ENCODE assay signal across 24 cellular contexts in genomic region chr22:45836418-45836817, GRCh38.
DNase-seq lines count a peak whose midpoint lies in the region; ATAC-seq and TF ChIP-seq lines count a peak whose summit lies in the region.
"Had no signal": no experiment of that assay in that cellular context is flagged by ENCODE, and none has a peak within 500 bp of the region (broad histone marks: within the 10 kb centered on the region; RNA-seq: fewer than 3 reads in every experiment).

No MANE protein-coding gene starts in this region.

- H3K9me2 ChIP-seq in GM23338 (ENCODE audit: insufficient read depth) = no peaks in the 10 kb centered on the region

- H2BK12ac ChIP-seq in neuronal stem cell (ENCODE audit: low read length) = no peak overlapping the region

- H3K4me3 ChIP-seq in GM23338 = no peak overlapping the region
- no peak overlapping the region for H3K4me3 ChIP-seq in endodermal cell (ENCODE audit: low read length)
- no peak overlapping the region for H3K4me3 ChIP-seq in neuronal stem cell (ENCODE audit: low read length in 2 of 2)
- H3K4me3 ChIP-seq: A549; BLaER1 treated with 17β-estradiol and CSF1 and Interleukin-3, amounts not matched to agents 10 nM and 100 nM; GM12878 had no signal

- no peak overlapping the region for H3K27ac ChIP-seq in GM23338 (ENCODE audit: low read depth)
- peak overlapping the region; percentile 26 for H3K27ac ChIP-seq in endodermal cell (ENCODE audit: low read depth, low read length)
- no peak overlapping the region for H3K27ac ChIP-seq in neuronal stem cell (replicated peaks; ENCODE audit: low read length)
- H3K27ac ChIP-seq: 22Rv1; BLaER1 treated with 17β-estradiol and CSF1 and Interleukin-3, amounts not matched to agents 10 nM and 100 nM; C4-2B had no signal

- H3K9me3 Mint-ChIP-seq in GM23338 = no peaks in the 10 kb centered on the region
- no peaks in the 10 kb centered on the region for H3K9me3 Mint-ChIP-seq in endodermal cell
- H3K9me3 Mint-ChIP-seq: CD4-positive, alpha-beta T cell; CD8-positive, alpha-beta T cell had no signal

- H3K4me2 ChIP-seq in GM23338 = no peak overlapping the region
- H3K4me2 ChIP-seq in neuronal stem cell (ENCODE audit: insufficient read depth, low read length, poor library complexity, severe bottlenecking) = no peak overlapping the region
- H3K4me2 ChIP-seq: A549 had no signal

- 67 to 96% methylated on average over 1 to 4 of the region's 4 CpGs for WGBS in endodermal cell (ENCODE audit: insufficient coverage in 1 of 2, insufficient read length in 1 of 2), 2 experiments
- whole genome bisulfite sequencing in neuronal stem cell (ENCODE audit: extremely low coverage in 2 of 2, insufficient read length in 2 of 2, insufficient replicate concordance in 1 of 2), 2 donors = no CpG with 5 or more reads among the region's 4 CpGs

- H3K9me3 ChIP-seq in T-helper 17 cell (ENCODE audit: control insufficient read depth, low read length, poor library complexity, severe bottlenecking) = no peaks in the 10 kb centered on the region
- no peaks in the 10 kb centered on the region for H3K9me3 ChIP-seq in endodermal cell (ENCODE audit: control insufficient read depth, low read length)
- H3K9me3 ChIP-seq in neuronal stem cell (replicated peaks in 1 of 2; ENCODE audit: control insufficient read depth in 2 of 2, insufficient read depth in 1 of 2, low read depth in 1 of 2, low read length in 2 of 2) = peaks cover 0 to 3% of the 10 kb centered on the region in 2 donors
- H3K9me3 ChIP-seq: A549; BLaER1 treated with 17β-estradiol and CSF1 and Interleukin-3, amounts not matched to agents 10 nM and 100 nM had no signal

- H3K79me2 ChIP-seq in GM23338 (replicated peaks; ENCODE audit: insufficient read depth) = no peaks in the 10 kb centered on the region

- H3K27ac Mint-ChIP-seq in GM23338 = peak overlapping the region; percentile 19; the same call in 1 of the 2 replicates
- H3K27ac Mint-ChIP-seq in T-helper 17 cell = peak overlapping the region; percentile 2
- H3K27ac Mint-ChIP-seq in endodermal cell = no peak overlapping the region
- H3K27ac Mint-ChIP-seq: B cell; CD4-positive, alpha-beta T cell; CD8-positive, alpha-beta T cell had no signal

- no peak overlapping the region for H3K4ac ChIP-seq in neuronal stem cell (ENCODE audit: low read length)

- H4K8ac ChIP-seq in neuronal stem cell (ENCODE audit: low read depth, low read length) = no peak overlapping the region

- H2AFZ ChIP-seq in GM23338 = no peak overlapping the region
- no peak overlapping the region for H2AFZ ChIP-seq in neuronal stem cell (ENCODE audit: low read length)

- H3K27me3 ChIP-seq in GM23338 (ENCODE audit: insufficient read depth) (no peaks in the 10 kb centered on the region), endodermal cell (ENCODE audit: control insufficient read depth, insufficient read depth, low read length, poor library complexity, severe bottlenecking) (no peaks in the 10 kb centered on the region), neuronal stem cell (ENCODE audit: control insufficient read depth in 3 of 3, insufficient read depth in 3 of 3, low read depth in 1 of 3, low read length in 3 of 3) (no peaks in the 10 kb centered on the region)
- H3K27me3 ChIP-seq: BLaER1 treated with 17β-estradiol and CSF1 and Interleukin-3, amounts not matched to agents 10 nM and 100 nM had no signal

- H4K20me1 ChIP-seq in GM23338 (replicated peaks; ENCODE audit: insufficient read depth) = peaks cover 21% of the 10 kb centered on the region

- H3K4me1 Mint-ChIP-seq in GM23338 (peaks cover 11% of the 10 kb centered on the region), T-helper 17 cell (peaks cover 6% of the 10 kb centered on the region), endodermal cell (peaks cover 30% of the 10 kb centered on the region)
- H3K4me1 Mint-ChIP-seq: B cell had no signal

- no peak overlapping the region for H4K91ac ChIP-seq in neuronal stem cell (ENCODE audit: low read depth, low read length, poor library complexity)

- H3K36me3 Mint-ChIP-seq in GM23338 (ENCODE audit: low read depth) (no peaks in the 10 kb centered on the region), T-helper 17 cell (ENCODE audit: low read depth) (peaks cover 10% of the 10 kb centered on the region), endodermal cell (ENCODE audit: low read depth) (peaks cover 18% of the 10 kb centered on the region)

- H2BK120ac ChIP-seq in neuronal stem cell (ENCODE audit: low read depth, low read length) = no peak overlapping the region

- ATAC-seq in GM23338 (no peak), T-helper 17 cell (no peak)
- ATAC-seq: A549; CD8-positive, alpha-beta T cell; GM12878 had no signal

- no peaks in the 10 kb centered on the region for H3K36me3 ChIP-seq in GM23338 (ENCODE audit: insufficient read depth)
- peaks cover 16% of the 10 kb centered on the region for H3K36me3 ChIP-seq in endodermal cell (ENCODE audit: control insufficient read depth, insufficient read depth, low read length)
- peaks cover 3 to 39% of the 10 kb centered on the region in 2 donors for H3K36me3 ChIP-seq in neuronal stem cell (replicated peaks in 1 of 2; ENCODE audit: control insufficient read depth in 2 of 2, insufficient read depth in 2 of 2, low read length in 2 of 2)

- TF ChIP-seq CTCF in GM23338 (conservative IDR thresholded peaks at IDR 0.05; ENCODE audit: low read depth in 2 of 2) (no peak), endodermal cell (conservative IDR thresholded peaks at IDR 0.05) (no peak)

- H3K18ac ChIP-seq in neuronal stem cell (ENCODE audit: low read length) = no peak overlapping the region

- H3K4me3 Mint-ChIP-seq in GM23338 (no peak overlapping the region), T-helper 17 cell (no peak overlapping the region), endodermal cell (no peak overlapping the region)
- H3K4me3 Mint-ChIP-seq: B cell; CD4-positive, alpha-beta T cell; CD8-positive, alpha-beta T cell had no signal

- no peak overlapping the region for H3K14ac ChIP-seq in neuronal stem cell (ENCODE audit: low read length)

- no peak overlapping the region for H2BK5ac ChIP-seq in neuronal stem cell (ENCODE audit: low read length)

- peaks cover 2% of the 10 kb centered on the region for H3K79me1 ChIP-seq in neuronal stem cell (ENCODE audit: low read depth, low read length)

- no peaks in the 10 kb centered on the region for H3F3A ChIP-seq in GM23338 (replicated peaks; ENCODE audit: low read depth)

- H3K23ac ChIP-seq in neuronal stem cell (ENCODE audit: low read depth, low read length, poor library complexity) = no peak overlapping the region

- no peak for DNase-seq in GM23338 (ENCODE audit: low spot score)
- DNase-seq in T-helper 17 cell = no peak
- DNase-seq in endodermal cell = no peak
- DNase-seq in neuronal stem cell (ENCODE audit: low spot score) = no peak
- no peak for DNase-seq in NCI-H1436 treated with DMSO at 0.1 percent for 48 hours (lab: John Stamatoyannopoulos, UW)
- DNase-seq in stimulated activated CD4-positive, alpha-beta T cell treated with anti-CD3 and anti-CD28 coated beads, Interleukin-4, amount 100 ng/mL, for 4 hours = no peak
- no peak for DNase-seq in activated effector memory CD4-positive, alpha-beta T cell treated with Interleukin-2 at 50 U/mL for 16 hours
- no peak for DNase-seq in NCI-H2171 (lab: John Stamatoyannopoulos, UW)
- DNase-seq: AML-193; CD4-positive, alpha-beta T cell; CD8-positive, alpha-beta T cell; DMS 273 treated with DMSO at 0.1 percent for 48 hours; DMS153; DMS53; DMS79; DND-41; EL; GDM1 had no signal

- no peak overlapping the region for H2BK15ac ChIP-seq in neuronal stem cell (ENCODE audit: low read length)

- H3K4me1 ChIP-seq in GM23338 (ENCODE audit: insufficient read depth) (no peaks in the 10 kb centered on the region), endodermal cell (ENCODE audit: control insufficient read depth, insufficient read depth, low read length) (peaks cover 11% of the 10 kb centered on the region), neuronal stem cell (ENCODE audit: control insufficient read depth in 2 of 2, insufficient read depth in 1 of 2, low read depth in 1 of 2, low read length in 2 of 2) (peaks cover 19 to 39% of the 10 kb centered on the region in 2 donors)

- peaks cover 2% of the 10 kb centered on the region for H3K27me3 Mint-ChIP-seq in GM23338 (ENCODE audit: insufficient read depth, low read depth, poor library complexity)
- no peaks in the 10 kb centered on the region for H3K27me3 Mint-ChIP-seq in T-helper 17 cell
- H3K27me3 Mint-ChIP-seq in endodermal cell (ENCODE audit: insufficient read depth) = no peaks in the 10 kb centered on the region
- H3K27me3 Mint-ChIP-seq: B cell; CD4-positive, alpha-beta T cell had no signal

- H3K9ac ChIP-seq in endodermal cell (ENCODE audit: extremely low read depth, low read length, poor library complexity, severe bottlenecking) = no peak overlapping the region
- H3K9ac ChIP-seq in neuronal stem cell (ENCODE audit: low read depth, low read length, poor library complexity) = peak overlapping the region; percentile 54
- H3K9ac ChIP-seq: BLaER1 treated with 17β-estradiol and CSF1 and Interleukin-3, amounts not matched to agents 10 nM and 100 nM had no signal

- H2AK5ac ChIP-seq in neuronal stem cell (ENCODE audit: low read depth, low read length) = no peak overlapping the region
